Comparison of ENCODE assay signal across 24 cellular contexts in the genomic region with DNA sequence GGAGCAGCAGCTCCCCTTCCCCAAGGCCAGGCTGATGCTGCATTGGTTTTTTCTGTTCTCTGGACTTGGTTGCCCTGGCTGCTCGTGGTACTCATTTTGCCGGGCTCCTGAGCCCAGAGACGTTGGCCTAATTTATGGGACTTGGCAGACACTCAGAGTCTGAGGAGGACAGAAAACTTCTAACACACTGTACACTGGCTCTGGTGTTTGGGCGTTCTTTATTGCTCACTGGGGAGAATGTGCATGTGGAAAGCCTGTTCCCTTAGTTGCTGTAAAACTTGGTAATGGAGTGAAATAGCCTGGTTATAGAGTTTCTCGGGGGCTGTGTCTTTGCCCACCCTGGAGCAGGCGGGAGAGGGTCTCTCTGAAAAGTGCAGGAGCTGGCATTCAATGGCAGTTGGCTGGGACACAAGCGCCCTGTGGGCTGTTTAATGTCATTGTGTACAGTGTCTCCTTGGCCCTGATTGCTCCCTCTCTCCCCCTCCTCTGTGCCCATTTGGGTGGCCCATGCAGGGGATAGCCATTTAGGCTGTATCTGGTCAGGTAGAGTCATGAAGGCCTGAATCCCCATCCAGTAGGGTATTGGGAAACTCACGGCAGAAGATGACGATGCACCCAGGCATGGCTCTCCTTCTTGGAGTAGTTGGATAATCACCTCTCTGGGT.
"Had no signal": no experiment of that assay in that cellular context is flagged by ENCODE, and none has a peak within 500 bp of the region (broad histone marks: within the 10 kb centered on the region; RNA-seq: fewer than 3 reads in every experiment).

No MANE protein-coding gene starts in this region.

- H3K36me3 Mint-ChIP-seq: activated naive CD8-positive, alpha-beta T cell treated with anti-CD3 and anti-CD28 coated beads, Interleukin-2, amount 10 ng/mL, durations not matched to agents 7 days and 5 days; naive thymus-derived CD8-positive, alpha-beta T cell; neural progenitor cell; stimulated activated memory B cell treated with anti-CD40 and anti-IgM and Interleukin-4, amounts not matched to agents 10 μg/mL and 1 μg/mL and 100 μg/mL, for 72 hours had no signal

- ATAC-seq: naive thymus-derived CD8-positive, alpha-beta T cell; psoas muscle; right cardiac atrium; stimulated activated memory B cell treated with anti-CD40 and anti-IgM and Interleukin-4, amounts not matched to agents 10 μg/mL and 1 μg/mL and 100 μg/mL, for 72 hours had no signal

- H3K4me3 ChIP-seq: hepatocyte, left ventricle myocardium inferior, neural progenitor cell, psoas muscle, skin epidermis, stomach, transverse colon, uterus had no signal

- H3K4me1 Mint-ChIP-seq: activated CD4-positive, alpha-beta memory T cell treated with anti-CD3 and anti-CD28 coated beads, Interleukin-2, amount 10 ng/mL, durations not matched to agents 7 days and 5 days; activated naive CD8-positive, alpha-beta T cell treated with anti-CD3 and anti-CD28 coated beads, Interleukin-2, amount 10 ng/mL, durations not matched to agents 7 days and 5 days; immature natural killer cell; naive thymus-derived CD8-positive, alpha-beta T cell; stimulated activated memory B cell treated with anti-CD40 and anti-IgM and Interleukin-4, amounts not matched to agents 10 μg/mL and 1 μg/mL and 100 μg/mL, for 72 hours had no signal

- H3K27ac Mint-ChIP-seq: activated CD4-positive, alpha-beta memory T cell treated with anti-CD3 and anti-CD28 coated beads, Interleukin-2, amount 10 ng/mL, durations not matched to agents 7 days and 5 days; activated naive CD4-positive, alpha-beta T cell treated with anti-CD3 and anti-CD28 coated beads for 36 hours; activated naive CD8-positive, alpha-beta T cell treated with anti-CD3 and anti-CD28 coated beads, Interleukin-2, amount 10 ng/mL, durations not matched to agents 7 days and 5 days; activated T-cell treated with anti-CD3 and anti-CD28 coated beads, Interleukin-2, amount 50 U/mL, for 24 hours; activated T-helper 2 cell treated with anti-CD3 and anti-CD28 coated beads, Interferon-gamma antibody, Interleukin-2, Interleukin-4, amounts not matched to agents 10 μg/mL and 5 μg/mL and 100 μg/mL, durations not matched to agents 14 hours and 24 hours and 36 hours; immature natural killer cell; neural progenitor cell; stimulated activated memory B cell treated with anti-CD40 and anti-IgM and Interleukin-4, amounts not matched to agents 10 μg/mL and 1 μg/mL and 100 μg/mL, for 72 hours had no signal

- DNase-seq: activated CD4-positive, alpha-beta memory T cell treated with anti-CD3 and anti-CD28 coated beads, Interleukin-2, amount 10 ng/mL, durations not matched to agents 7 days and 5 days; activated CD4-positive, alpha-beta T cell treated with anti-CD3 and anti-CD28 coated beads for 48 hours; activated naive CD4-positive, alpha-beta T cell treated with anti-CD3 and anti-CD28 coated beads for 36 hours; activated naive CD8-positive, alpha-beta T cell treated with anti-CD3 and anti-CD28 coated beads, Interleukin-2, amount 10 ng/mL, durations not matched to agents 7 days and 5 days; activated T-cell treated with anti-CD3 and anti-CD28 coated beads, Interleukin-2, amount 50 U/mL, for 24 hours; amniotic stem cell; cerebellar nuclear complex; cortex of kidney; glutamatergic neuron; immature natural killer cell; kidney glomerular epithelial cell; left ventricle myocardium inferior; naive thymus-derived CD8-positive, alpha-beta T cell; psoas muscle; right cardiac atrium; stimulated activated CD4-positive, alpha-beta T cell treated with anti-CD3 and anti-CD28 coated beads, Interleukin-1b, Interleukin-23, amount 100 ng/mL, for 48 hours; stomach; transverse colon; uterus had no signal

- H3K9me3 Mint-ChIP-seq: activated CD4-positive, alpha-beta memory T cell treated with anti-CD3 and anti-CD28 coated beads, Interleukin-2, amount 10 ng/mL, durations not matched to agents 7 days and 5 days; activated naive CD4-positive, alpha-beta T cell treated with anti-CD3 and anti-CD28 coated beads for 36 hours; activated naive CD8-positive, alpha-beta T cell treated with anti-CD3 and anti-CD28 coated beads, Interleukin-2, amount 10 ng/mL, durations not matched to agents 7 days and 5 days; activated T-cell treated with anti-CD3 and anti-CD28 coated beads, Interleukin-2, amount 50 U/mL, for 24 hours; activated T-helper 2 cell treated with anti-CD3 and anti-CD28 coated beads, Interferon-gamma antibody, Interleukin-2, Interleukin-4, amounts not matched to agents 10 μg/mL and 5 μg/mL and 100 μg/mL, durations not matched to agents 14 hours and 24 hours and 36 hours; immature natural killer cell; stimulated activated memory B cell treated with anti-CD40 and anti-IgM and Interleukin-4, amounts not matched to agents 10 μg/mL and 1 μg/mL and 100 μg/mL, for 72 hours had no signal

- H3K4me3 Mint-ChIP-seq: activated CD4-positive, alpha-beta memory T cell treated with anti-CD3 and anti-CD28 coated beads, Interleukin-2, amount 10 ng/mL, durations not matched to agents 7 days and 5 days; activated naive CD4-positive, alpha-beta T cell treated with anti-CD3 and anti-CD28 coated beads for 36 hours; activated naive CD8-positive, alpha-beta T cell treated with anti-CD3 and anti-CD28 coated beads, Interleukin-2, amount 10 ng/mL, durations not matched to agents 7 days and 5 days; activated T-cell treated with anti-CD3 and anti-CD28 coated beads, Interleukin-2, amount 50 U/mL, for 24 hours; immature natural killer cell; naive thymus-derived CD8-positive, alpha-beta T cell; stimulated activated memory B cell treated with anti-CD40 and anti-IgM and Interleukin-4, amounts not matched to agents 10 μg/mL and 1 μg/mL and 100 μg/mL, for 72 hours had no signal

- H3K27me3 Mint-ChIP-seq: activated naive CD8-positive, alpha-beta T cell treated with anti-CD3 and anti-CD28 coated beads, Interleukin-2, amount 10 ng/mL, durations not matched to agents 7 days and 5 days had no signal
